ENCODE assay signal across 30 cellular contexts in the genomic region with DNA sequence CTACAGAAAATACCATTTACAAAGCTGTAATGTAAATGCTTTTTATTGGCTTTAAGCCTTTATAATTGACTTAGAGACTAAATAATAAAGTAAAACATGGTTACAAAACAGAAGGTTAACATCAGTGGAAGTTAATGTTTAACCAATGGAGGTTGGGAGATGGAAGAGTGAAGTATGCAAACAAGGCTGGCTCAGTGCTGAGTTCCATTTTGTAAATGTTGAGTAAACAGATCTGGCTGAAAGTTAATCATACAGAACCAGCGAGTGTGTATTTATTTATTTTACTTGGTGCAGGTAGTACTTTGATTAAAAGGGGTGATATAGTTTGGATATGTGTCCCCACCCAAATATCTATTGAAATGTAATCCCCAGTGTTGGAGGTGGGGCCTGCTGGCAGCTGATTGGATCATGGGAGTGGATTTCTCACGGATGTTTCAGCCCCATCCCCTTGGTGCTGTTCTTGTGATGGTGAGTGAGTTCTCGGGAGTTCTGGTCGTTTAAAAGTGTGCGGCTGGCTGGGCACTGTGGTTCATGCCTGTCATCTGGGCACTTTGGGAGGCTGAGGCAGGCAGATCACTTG.
A peak's percentile ranks its signal among the peaks of the same experiment; 100 is the strongest.
DNase-seq lines count a peak whose midpoint lies in the region; ATAC-seq and TF ChIP-seq lines count a peak whose summit lies in the region.
"Had no signal": no experiment of that assay in that cellular context is flagged by ENCODE, and none has a peak within 500 bp of the region (broad histone marks: within the 10 kb centered on the region; RNA-seq: fewer than 3 reads in every experiment).

No MANE protein-coding gene starts in this region.

- intact Hi-C loops in right lobe of liver (cut with DNase I) = no loop called here

- no peaks in the 10 kb centered on the region for H3K4me1 Mint-ChIP-seq in nephron progenitor cell
- H3K4me1 Mint-ChIP-seq: activated CD8-positive, alpha-beta memory T cell treated with anti-CD3 and anti-CD28 coated beads, Interleukin-2, amount 10 ng/mL, durations not matched to agents 7 days and 5 days; CD8-positive, alpha-beta memory T cell; natural killer cell had no signal

- H3K27ac Mint-ChIP-seq in nephron progenitor cell = no peak overlapping the region
- H3K27ac Mint-ChIP-seq: activated CD8-positive, alpha-beta memory T cell treated with anti-CD3 and anti-CD28 coated beads, Interleukin-2, amount 10 ng/mL, durations not matched to agents 7 days and 5 days; natural killer cell; WTC11 had no signal

- H3K27ac ChIP-seq in right lobe of liver = peak overlapping the region in 2 of 3 donors; percentile 56 to 70
- H3K27ac ChIP-seq: ovary, Peyer's patch, testis had no signal

- H3K4me3 ChIP-seq in epithelial cell of proximal tubule (ENCODE audit: low read depth, low read length) (no peak overlapping the region), right lobe of liver (peak overlapping the region in 1 of 3 donors; percentile 11)
- H3K4me3 ChIP-seq: lung, ovary, Peyer's patch, testis had no signal

- ATAC-seq in right lobe of liver = peak; percentile 93 to 99 (median 96)
- ATAC-seq: activated CD8-positive, alpha-beta memory T cell treated with anti-CD3 and anti-CD28 coated beads, Interleukin-2, amount 10 ng/mL, durations not matched to agents 7 days and 5 days; natural killer cell; right cardiac atrium; WTC11 had no signal

- no peaks in the 10 kb centered on the region for H3K36me3 ChIP-seq in right lobe of liver
- H3K36me3 ChIP-seq: ovary, Peyer's patch had no signal

- TF ChIP-seq CTCF in epithelial cell of proximal tubule (conservative IDR thresholded peaks at IDR 0.05; ENCODE audit: low read depth, low read length) (no peak), right lobe of liver (IDR thresholded peaks at IDR 0.05) (no peak), nephron progenitor cell (IDR thresholded peaks at IDR 0.05) (no peak)

- no peaks in the 10 kb centered on the region for H3K27me3 ChIP-seq in right lobe of liver
- H3K27me3 ChIP-seq: ovary, Peyer's patch, testis had no signal

- peaks cover 14% of the 10 kb centered on the region for H3K27me3 Mint-ChIP-seq in nephron progenitor cell (ENCODE audit: low read depth, poor library complexity)
- H3K27me3 Mint-ChIP-seq: activated CD8-positive, alpha-beta memory T cell treated with anti-CD3 and anti-CD28 coated beads, Interleukin-2, amount 10 ng/mL, durations not matched to agents 7 days and 5 days; CD8-positive, alpha-beta memory T cell had no signal

- TF ChIP-seq POLR2A in right lobe of liver (IDR thresholded peaks at IDR 0.05) = no peak

- H3K9me3 ChIP-seq in right lobe of liver = no peaks in the 10 kb centered on the region
- H3K9me3 ChIP-seq: ovary, Peyer's patch, testis had no signal

- no peaks in the 10 kb centered on the region for H3K4me1 ChIP-seq in right lobe of liver
- H3K4me1 ChIP-seq: Peyer's patch, testis had no signal

- no peak overlapping the region for H3K4me3 Mint-ChIP-seq in nephron progenitor cell
- H3K4me3 Mint-ChIP-seq: activated CD8-positive, alpha-beta memory T cell treated with anti-CD3 and anti-CD28 coated beads, Interleukin-2, amount 10 ng/mL, durations not matched to agents 7 days and 5 days; CD8-positive, alpha-beta memory T cell; natural killer cell; WTC11 had no signal

- H3K9me3 Mint-ChIP-seq in nephron progenitor cell = peaks cover 19% of the 10 kb centered on the region

- 44% methylated on average over 2 of the region's 5 CpGs for WGBS in right lobe of liver (ENCODE audit: insufficient coverage, low coverage, low lambda C conversion rate, missing lambda C conversion rate)

- peaks cover 7% of the 10 kb centered on the region for H3K36me3 Mint-ChIP-seq in nephron progenitor cell (ENCODE audit: low read depth)
- H3K36me3 Mint-ChIP-seq: activated CD8-positive, alpha-beta memory T cell treated with anti-CD3 and anti-CD28 coated beads, Interleukin-2, amount 10 ng/mL, durations not matched to agents 7 days and 5 days; WTC11 had no signal

- DNase-seq in NCI-H82 (lab: John Stamatoyannopoulos, UW) (peak; percentile 1), NCI-H82 treated with DMSO at 0.1 percent for 48 hours (lab: John Stamatoyannopoulos, UW; ENCODE audit: unreplicated experiment) (no peak), epithelial cell of proximal tubule (ENCODE audit: low read depth) (peak; percentile 6), right lobe of liver (peak; percentile 28 to 70 (median 65)), SW480 (ENCODE audit: low spot score) (no peak), nephron progenitor cell (no peak)
- no peak for DNase-seq in stimulated activated CD4-positive, alpha-beta T cell treated with anti-CD3 and anti-CD28 coated beads, Interleukin-2, amount 100 ng/mL, for 24 hours
- DNase-seq in activated CD4-positive, alpha-beta T cell treated with anti-CD3 and anti-CD28 coated beads, Interleukin-2, amount 50 U/mL, for 1 hour = no peak
- DNase-seq: activated CD8-positive, alpha-beta memory T cell treated with anti-CD3 and anti-CD28 coated beads, Interleukin-2, amount 10 ng/mL, durations not matched to agents 7 days and 5 days; activated T-cell treated with anti-CD3 and anti-CD28 coated beads, Interleukin-2, amount 50 U/mL, for 48 hours; CD8-positive, alpha-beta memory T cell; central memory CD4-positive, alpha-beta T cell; dermis blood vessel endothelial cell; DND-41; HCEC 1CT; hypothalamus; natural killer cell; NCI-H1105; NCI-H187 treated with DMSO at 0.1 percent for 48 hours; NCI-H446 treated with DMSO at 0.1 percent for 48 hours; ovary; Peyer's patch; right cardiac atrium; SIG-M5; stimulated activated CD4-positive, alpha-beta T cell treated with anti-CD3 and anti-CD28 coated beads, Interleukin-12 subunit alpha, Interleukin-12 subunit beta, amount 100 ng/mL, for 4 hours; stimulated activated naive CD4-positive, alpha-beta T cell; SW 1271; testis had no signal

Comparison
In these comparisons a context has a peak if more than half of its experiments do, and no peak if none do; other contexts are left out.
1. DNase-seq: peak in NCI-H82 (single experiment), epithelial cell of proximal tubule (single experiment) and right lobe of liver (3 of 3); none in NCI-H82 treated with DMSO at 0.1 percent for 48 hours (single experiment), stimulated activated CD4-positive, alpha-beta T cell treated with anti-CD3 and anti-CD28 coated beads, Interleukin-2, amount 100 ng/mL, for 24 hours (0 of 2), SW480 (single experiment), activated CD4-positive, alpha-beta T cell treated with anti-CD3 and anti-CD28 coated beads, Interleukin-2, amount 50 U/mL, for 1 hour (single experiment) and nephron progenitor cell (single experiment).